ENCODE assay signal across 33 cellular contexts in genomic region chr10:20745556-20745955, GRCh38.
"Had no signal": no experiment of that assay in that cellular context is flagged by ENCODE, and none has a peak within 500 bp of the region (broad histone marks: within the 10 kb centered on the region; RNA-seq: fewer than 3 reads in every experiment).

No MANE protein-coding gene starts in this region.

- H3K27ac Mint-ChIP-seq: activated B cell treated with CpG ODN at 0.5 μM for 24 hours; activated CD4-positive, alpha-beta memory T cell treated with anti-CD3 and anti-CD28 coated beads for 36 hours; activated CD4-positive, alpha-beta T cell treated with anti-CD3 and anti-CD28 coated beads, Interleukin-2, amount 10 ng/mL, durations not matched to agents 24 days and 14 days; activated CD8-positive, alpha-beta T cell treated with anti-CD3 and anti-CD28 coated beads for 36 hours; activated naive CD4-positive, alpha-beta T cell treated with anti-CD3 and anti-CD28 coated beads for 36 hours; activated naive CD4-positive, alpha-beta T cell treated with anti-CD3 and anti-CD28 coated beads, Interleukin-2, amount 50 U/mL, for 72 hours; activated naive CD8-positive, alpha-beta T cell treated with anti-CD3 and anti-CD28 coated beads for 36 hours; activated T-cell treated with anti-CD3 and anti-CD28 coated beads, Interleukin-2, amount 50 U/mL, for 72 hours; activated T-helper 1 cell treated with anti-CD3 and anti-CD28 coated beads, Interleukin-12 subunit alpha, Interleukin-12 subunit beta, Interleukin-2, Interleukin-4 antibody, amounts not matched to agents 30 ng/mL and 10 ng/mL and 1 ng/mL, durations not matched to agents 14 hours and 24 hours and 36 hours; activated T-helper 17 cell treated with anti-CD3 and anti-CD28 coated beads, Interleukin-2, amount 50 U/mL, for 72 hours; T-helper 1 cell treated with Interleukin-12 subunit alpha and Interleukin-12 subunit beta and Interleukin-4 antibody, amounts not matched to agents 30 μg/mL and 1 μg/mL, for 36 hours; T-helper 2 cell treated with Interferon-gamma antibody and Interleukin-4, amounts not matched to agents 5 μg/mL and 100 μg/mL, for 36 hours had no signal

- H3K36me3 Mint-ChIP-seq: activated CD4-positive, alpha-beta memory T cell treated with anti-CD3 and anti-CD28 coated beads for 36 hours; activated naive CD4-positive, alpha-beta T cell treated with anti-CD3 and anti-CD28 coated beads, Interleukin-2, amount 50 U/mL, for 72 hours; activated naive CD8-positive, alpha-beta T cell treated with anti-CD3 and anti-CD28 coated beads for 36 hours had no signal

- H3K4me1 Mint-ChIP-seq: activated B cell treated with CpG ODN at 0.5 μM for 24 hours; activated CD4-positive, alpha-beta T cell treated with anti-CD3 and anti-CD28 coated beads, Interleukin-2, amount 10 ng/mL, durations not matched to agents 24 days and 14 days; activated naive CD8-positive, alpha-beta T cell treated with anti-CD3 and anti-CD28 coated beads for 36 hours; activated T-helper 17 cell treated with anti-CD3 and anti-CD28 coated beads, Interleukin-2, amount 50 U/mL, for 72 hours had no signal

- DNase-seq: activated B cell treated with CpG ODN at 0.5 μM for 24 hours; activated CD4-positive, alpha-beta memory T cell treated with anti-CD3 and anti-CD28 coated beads for 36 hours; activated CD4-positive, alpha-beta T cell treated with anti-CD3 and anti-CD28 coated beads for 4 hours; activated CD4-positive, alpha-beta T cell treated with anti-CD3 and anti-CD28 coated beads, Interleukin-2, amount 10 ng/mL, durations not matched to agents 24 days and 14 days; activated CD4-positive, alpha-beta T cell treated with anti-CD3 and anti-CD28 coated beads, Interleukin-2, amount 50 U/mL, for 1 hour; activated CD4-positive, alpha-beta T cell treated with anti-CD3 and anti-CD28 coated beads, Interleukin-2, amount 50 U/mL, for 4 hours; activated CD4-positive, CD25-positive, alpha-beta regulatory T cell treated with anti-CD3 and anti-CD28 coated beads, Interleukin-2, amount 50 U/mL, for 72 hours; activated CD8-positive, alpha-beta memory T cell treated with anti-CD3 and anti-CD28 coated beads, Interleukin-2, amount 50 U/mL, for 4 hours; activated CD8-positive, alpha-beta T cell treated with anti-CD3 and anti-CD28 coated beads for 36 hours; activated effector memory CD4-positive, alpha-beta T cell treated with anti-CD3 and anti-CD28 coated beads, Interleukin-2, amount 50 U/mL, for 16 hours; activated gamma-delta T cell treated with Interleukin-2 at 50 U/mL for 16 hours; activated naive CD4-positive, alpha-beta T cell; activated naive CD4-positive, alpha-beta T cell treated with anti-CD3 and anti-CD28 coated beads for 36 hours; activated naive CD4-positive, alpha-beta T cell treated with anti-CD3 and anti-CD28 coated beads, Interleukin-2, amount 50 U/mL, for 16 hours; activated naive CD8-positive, alpha-beta T cell treated with anti-CD3 and anti-CD28 coated beads for 36 hours; activated T-cell treated with anti-CD3 and anti-CD28 coated beads for 4 hours; activated T-cell treated with anti-CD3 and anti-CD28 coated beads, Interleukin-2, amount 50 U/mL, for 1 hour; activated T-cell treated with anti-CD3 and anti-CD28 coated beads, Interleukin-2, amount 50 U/mL, for 4 hours; activated T-cell treated with anti-CD3 and anti-CD28 coated beads, Interleukin-2, amount 50 U/mL, for 72 hours; adrenal gland; amniotic stem cell; body of pancreas; brain microvascular endothelial cell; central memory CD4-positive, alpha-beta T cell; T-helper 2 cell; T-helper 9 cell had no signal

- H3K4me3 ChIP-seq: adrenal gland, body of pancreas, breast epithelium had no signal

- H3K36me3 ChIP-seq: adrenal gland, brain microvascular endothelial cell, breast epithelium had no signal

- H3K27ac ChIP-seq: adrenal gland, body of pancreas, brain microvascular endothelial cell, breast epithelium, VCaP had no signal

- H3K4me3 Mint-ChIP-seq: activated B cell treated with CpG ODN at 0.5 μM for 24 hours; activated CD4-positive, alpha-beta memory T cell treated with anti-CD3 and anti-CD28 coated beads for 36 hours; activated CD4-positive, alpha-beta T cell treated with anti-CD3 and anti-CD28 coated beads, Interleukin-2, amount 10 ng/mL, durations not matched to agents 24 days and 14 days; activated CD8-positive, alpha-beta T cell treated with anti-CD3 and anti-CD28 coated beads for 36 hours; activated naive CD4-positive, alpha-beta T cell treated with anti-CD3 and anti-CD28 coated beads for 36 hours; activated naive CD8-positive, alpha-beta T cell treated with anti-CD3 and anti-CD28 coated beads for 36 hours; activated T-cell treated with anti-CD3 and anti-CD28 coated beads, Interleukin-2, amount 50 U/mL, for 4 hours; activated T-cell treated with anti-CD3 and anti-CD28 coated beads, Interleukin-2, amount 50 U/mL, for 72 hours; activated T-helper 1 cell treated with anti-CD3 and anti-CD28 coated beads, Interleukin-12 subunit alpha, Interleukin-12 subunit beta, Interleukin-2, Interleukin-4 antibody, amounts not matched to agents 30 ng/mL and 10 ng/mL and 1 ng/mL, durations not matched to agents 14 hours and 24 hours and 36 hours; activated T-helper 17 cell treated with anti-CD3 and anti-CD28 coated beads, Interleukin-2, amount 50 U/mL, for 72 hours; T-helper 1 cell treated with Interleukin-12 subunit alpha and Interleukin-12 subunit beta and Interleukin-4 antibody, amounts not matched to agents 30 μg/mL and 1 μg/mL, for 36 hours; T-helper 2 cell treated with Interferon-gamma antibody and Interleukin-4, amounts not matched to agents 5 μg/mL and 100 μg/mL, for 36 hours had no signal

- H3K9me3 Mint-ChIP-seq: activated CD4-positive, alpha-beta T cell treated with anti-CD3 and anti-CD28 coated beads, Interleukin-2, amount 10 ng/mL, durations not matched to agents 24 days and 14 days had no signal

- H3K9me3 ChIP-seq: body of pancreas had no signal

- H3K27me3 Mint-ChIP-seq: activated B cell treated with CpG ODN at 0.5 μM for 24 hours; activated CD4-positive, alpha-beta memory T cell treated with anti-CD3 and anti-CD28 coated beads for 36 hours; activated CD4-positive, alpha-beta T cell treated with anti-CD3 and anti-CD28 coated beads, Interleukin-2, amount 10 ng/mL, durations not matched to agents 24 days and 14 days; activated CD8-positive, alpha-beta T cell treated with anti-CD3 and anti-CD28 coated beads for 36 hours; activated naive CD8-positive, alpha-beta T cell treated with anti-CD3 and anti-CD28 coated beads for 36 hours; activated T-helper 17 cell treated with anti-CD3 and anti-CD28 coated beads, Interleukin-2, amount 50 U/mL, for 72 hours had no signal

- H3K4me1 ChIP-seq: adrenal gland, body of pancreas, breast epithelium had no signal

- ATAC-seq: activated CD8-positive, alpha-beta T cell treated with anti-CD3 and anti-CD28 coated beads for 36 hours; activated naive CD4-positive, alpha-beta T cell treated with anti-CD3 and anti-CD28 coated beads, Interleukin-2, amount 50 U/mL, for 72 hours; activated T-cell treated with anti-CD3 and anti-CD28 coated beads, Interleukin-2, amount 50 U/mL, for 4 hours; activated T-cell treated with anti-CD3 and anti-CD28 coated beads, Interleukin-2, amount 50 U/mL, for 72 hours; activated T-helper 17 cell treated with anti-CD3 and anti-CD28 coated beads, Interleukin-2, amount 50 U/mL, for 72 hours; body of pancreas had no signal

- H3K27me3 ChIP-seq: adrenal gland, body of pancreas, brain microvascular endothelial cell, breast epithelium had no signal
